ENCODE assay signal across 9 cellular contexts in the genomic region with DNA sequence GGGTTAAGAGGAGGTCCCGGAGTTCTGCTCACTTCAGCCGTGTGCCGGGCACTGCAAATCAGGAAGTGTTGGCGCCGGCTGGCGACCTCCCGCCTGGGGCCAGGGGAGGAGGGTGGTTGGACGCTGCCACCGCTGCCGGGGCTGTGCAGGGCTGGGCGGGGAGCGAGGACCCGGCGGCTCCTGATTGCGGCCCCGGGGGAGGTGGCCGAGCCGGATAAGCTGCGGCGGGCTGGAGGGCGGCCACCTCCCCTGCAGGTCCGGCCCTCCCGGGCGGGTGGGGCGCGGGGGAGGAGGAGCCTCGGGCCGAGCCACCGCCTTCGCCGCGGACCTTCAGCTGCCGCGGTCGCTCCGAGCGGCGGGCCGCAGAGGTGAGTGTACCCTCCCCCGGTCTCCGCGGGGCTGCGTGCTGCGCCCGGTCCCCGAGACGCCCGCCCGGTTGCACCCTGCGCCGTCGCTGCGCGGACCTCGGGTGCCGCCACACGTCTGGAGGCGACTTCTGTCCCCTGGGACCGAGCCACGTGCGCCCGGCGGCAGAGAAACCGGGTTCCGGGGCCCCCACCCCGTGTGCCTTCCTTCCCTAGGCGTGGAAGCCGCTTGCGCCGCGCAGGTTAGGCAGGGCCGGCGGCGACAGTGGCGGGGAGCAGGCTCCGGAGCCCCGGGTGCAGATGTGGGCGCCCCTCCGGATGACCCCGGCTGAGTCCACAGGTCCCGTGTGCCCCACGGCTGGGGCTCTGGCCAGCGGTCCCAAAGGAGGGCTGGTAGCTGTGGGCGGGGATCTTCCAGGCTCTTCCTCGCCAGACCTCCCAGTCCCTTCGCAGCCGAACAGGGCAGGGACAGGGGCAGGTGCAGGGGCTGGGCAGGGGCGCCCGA. TPM values are rescaled to one million over a fixed set of nuclear protein-coding genes. Genes with fewer than 3 reads are reported as not detected.
DNase-seq lines count a peak whose midpoint lies in the region; ATAC-seq and TF ChIP-seq lines count a peak whose summit lies in the region.
"Had no signal": no experiment of that assay in that cellular context is flagged by ENCODE, and none has a peak within 500 bp of the region (broad histone marks: within the 10 kb centered on the region; RNA-seq: fewer than 3 reads in every experiment).

A gene with protein sequence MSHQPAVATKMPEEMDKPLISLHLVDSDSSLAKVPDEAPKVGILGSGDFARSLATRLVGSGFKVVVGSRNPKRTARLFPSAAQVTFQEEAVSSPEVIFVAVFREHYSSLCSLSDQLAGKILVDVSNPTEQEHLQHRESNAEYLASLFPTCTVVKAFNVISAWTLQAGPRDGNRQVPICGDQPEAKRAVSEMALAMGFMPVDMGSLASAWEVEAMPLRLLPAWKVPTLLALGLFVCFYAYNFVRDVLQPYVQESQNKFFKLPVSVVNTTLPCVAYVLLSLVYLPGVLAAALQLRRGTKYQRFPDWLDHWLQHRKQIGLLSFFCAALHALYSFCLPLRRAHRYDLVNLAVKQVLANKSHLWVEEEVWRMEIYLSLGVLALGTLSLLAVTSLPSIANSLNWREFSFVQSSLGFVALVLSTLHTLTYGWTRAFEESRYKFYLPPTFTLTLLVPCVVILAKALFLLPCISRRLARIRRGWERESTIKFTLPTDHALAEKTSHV (plus strand): TSS at position 314 of the 870 bp plus-strand sequence. CDS start 7,179 bp downstream, outside the sequence.

- no peaks in the 10 kb centered on the region for H3K27me3 ChIP-seq in Peyer's patch
- no peaks in the 10 kb centered on the region for H3K27me3 ChIP-seq in duodenal mucosa (ENCODE audit: control insufficient read depth in 1 of 2, insufficient read depth in 2 of 2, low read length in 2 of 2)
- no peaks in the 10 kb centered on the region for H3K27me3 ChIP-seq in right lobe of liver
- H3K27me3 ChIP-seq in subcutaneous abdominal adipose tissue (ENCODE audit: control insufficient read depth in 5 of 5, insufficient read depth in 4 of 5, low read length in 5 of 5), result no peaks in the 10 kb centered on the region

- H3K36me3 ChIP-seq in Peyer's patch, result no peaks in the 10 kb centered on the region
- no peaks in the 10 kb centered on the region for H3K36me3 ChIP-seq in duodenal mucosa (ENCODE audit: control insufficient read depth in 1 of 2, insufficient read depth in 2 of 2, low read length in 2 of 2)
- H3K36me3 ChIP-seq in right lobe of liver, result peaks cover 0 to 5% (median 0%) of the 10 kb centered on the region in 4 donors
- no peaks in the 10 kb centered on the region for H3K36me3 ChIP-seq in subcutaneous abdominal adipose tissue (ENCODE audit: control insufficient read depth in 5 of 5, insufficient read depth in 5 of 5, low read length in 5 of 5)

- WGBS in right lobe of liver (ENCODE audit: insufficient coverage, low coverage, low lambda C conversion rate, missing lambda C conversion rate), result no CpG with 5 or more reads among the region's 89 CpGs

- DNase-seq in NCI-H1417 (lab: John Stamatoyannopoulos, UW) (peak; percentile 63 to 92 (median 92)), NCI-H1417 treated with DMSO at 0.1 percent for 48 hours (lab: John Stamatoyannopoulos, UW) (no peak), Peyer's patch (peak; percentile 43 to 85 (median 81)), right lobe of liver (peak; percentile 93 to 97 (median 96))

- no peak for TF ChIP-seq CTCF in Peyer's patch (IDR thresholded peaks at IDR 0.05)
- TF ChIP-seq CTCF in right lobe of liver (IDR thresholded peaks at IDR 0.05), result no peak

- peak; percentile 82 for ATAC-seq in GM21390 (IDR thresholded peaks at IDR 0.05; ENCODE audit: unreplicated experiment)
- peak; percentile 81 for ATAC-seq in HG03571 (IDR thresholded peaks at IDR 0.05; ENCODE audit: unreplicated experiment)
- ATAC-seq in right lobe of liver, result peak; percentile 68 to 89 (median 80)

- H3K4me1 ChIP-seq in Peyer's patch (peaks cover 0 to 16% (median 3%) of the 10 kb centered on the region in 4 donors), duodenal mucosa (ENCODE audit: control insufficient read depth in 1 of 2, insufficient read depth in 2 of 2, low read length in 2 of 2) (peaks cover 18 to 20% of the 10 kb centered on the region in 2 donors), right lobe of liver (peaks cover 0 to 53% (median 23%) of the 10 kb centered on the region in 4 donors), subcutaneous abdominal adipose tissue (ENCODE audit: control insufficient read depth in 5 of 5, insufficient read depth in 5 of 5, low read length in 5 of 5) (peaks cover 0 to 36% (median 19%) of the 10 kb centered on the region in 5 donors)

- H3K4me3 ChIP-seq in Peyer's patch, result peak within 1 kb of the TSS; percentile 48 to 72 (median 61)
- H3K4me3 ChIP-seq in duodenal mucosa (ENCODE audit: low read depth in 1 of 2, low read length in 2 of 2), result peak within 1 kb of the TSS; percentile 71 to 72
- H3K4me3 ChIP-seq in right lobe of liver, result peak within 1 kb of the TSS; percentile 54 to 98 (median 97)
- H3K4me3 ChIP-seq in subcutaneous abdominal adipose tissue (ENCODE audit: low read depth in 1 of 5, low read length in 5 of 5), result peak within 1 kb of the TSS; percentile 15 to 84 (median 70)

- H3K9ac ChIP-seq in duodenal mucosa (ENCODE audit: low read depth in 1 of 2, low read length in 2 of 2) (peak within 1 kb of the TSS; percentile 53 to 64), subcutaneous abdominal adipose tissue (ENCODE audit: low read length in 5 of 5) (peak within 1 kb of the TSS in 4 of 5 donors; percentile 63 to 75 (median 70))

- H3K27ac ChIP-seq in Peyer's patch, result peak within 1 kb of the TSS; percentile 13 to 49 (median 28)
- H3K27ac ChIP-seq in duodenal mucosa (ENCODE audit: low read depth, low read length), result no peak within 1 kb of the TSS
- peak within 1 kb of the TSS; percentile 77 to 89 (median 83) for H3K27ac ChIP-seq in right lobe of liver
- no peak within 1 kb of the TSS for H3K27ac ChIP-seq in subcutaneous abdominal adipose tissue (ENCODE audit: low read depth, low read length)

- TF ChIP-seq POLR2A in Peyer's patch (IDR thresholded peaks at IDR 0.05) (peak in 1 of 2 donors; percentile 31), right lobe of liver (IDR thresholded peaks at IDR 0.05) (peak; percentile 88)

- no peaks in the 10 kb centered on the region for H3K9me3 ChIP-seq in Peyer's patch
- no peaks in the 10 kb centered on the region for H3K9me3 ChIP-seq in duodenal mucosa (ENCODE audit: control insufficient read depth in 1 of 2, low read length in 2 of 2)
- no peaks in the 10 kb centered on the region for H3K9me3 ChIP-seq in right lobe of liver
- no peaks in the 10 kb centered on the region for H3K9me3 ChIP-seq in subcutaneous abdominal adipose tissue (ENCODE audit: control insufficient read depth in 5 of 5, low read length in 5 of 5)

- intact Hi-C loops in right lobe of liver (cut with DNase I), result no loop called here

RNA-seq across cellular contexts. Expression of the gene that starts here (rescaled TPM):
- total RNA-seq in Peyer's patch (10 to 100 TPM; 13.2 to 31.2 (median 20.5) TPM), right lobe of liver (100 to 1,000 TPM; 118 to 165 (median 131) TPM)
- total RNA-seq: CD4-positive, CD25-positive, alpha-beta regulatory T cell had no signal

Comparison
In these comparisons a context has a peak if more than half of its experiments do, and no peak if none do; other contexts are left out.
1. H3K27ac ChIP-seq: peak in Peyer's patch (4 of 4) and right lobe of liver (3 of 3); none in duodenal mucosa (single experiment) and subcutaneous abdominal adipose tissue (single experiment).
2. Peak in every context shown above with its lines, with median percentiles within 50 percentile points of each other: ATAC-seq and H3K4me3 ChIP-seq.